ENCODE assay signal across 35 cellular contexts in the genomic region with DNA sequence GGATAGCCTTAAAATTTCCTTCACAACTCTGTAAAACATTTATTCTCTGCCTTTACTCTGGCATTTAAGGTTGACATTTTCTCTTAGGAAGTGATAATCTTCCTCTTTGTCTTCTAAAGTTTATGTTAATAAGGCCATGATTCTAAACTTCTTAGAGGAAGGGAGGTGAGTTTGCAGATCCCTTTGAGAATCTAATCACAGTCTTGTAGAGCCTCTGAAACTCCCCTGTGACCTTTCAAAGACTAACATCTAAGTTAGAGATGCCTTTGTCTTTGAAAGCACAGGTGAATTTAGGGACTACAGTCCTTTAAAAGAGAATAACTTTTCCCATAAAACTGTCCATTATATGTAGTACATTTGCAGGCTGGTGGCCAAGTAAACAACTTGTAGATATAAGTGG.
"Had no signal": no experiment of that assay in that cellular context is flagged by ENCODE, and none has a peak within 500 bp of the region (broad histone marks: within the 10 kb centered on the region; RNA-seq: fewer than 3 reads in every experiment).

No MANE protein-coding gene starts in this region.

- FAIRE-seq: pancreas, small intestine, TTC549 had no signal

- H3K27me3 Mint-ChIP-seq: activated naive CD4-positive, alpha-beta T cell treated with anti-CD3 and anti-CD28 coated beads, Interleukin-2, amount 10 ng/mL, durations not matched to agents 7 days and 5 days; activated T-cell treated with anti-CD3 and anti-CD28 coated beads, Interleukin-2, amount 50 U/mL, for 24 hours; dendritic cell treated with granulocyte-macrophage colony-stimulating factor and Interleukin-4, amounts not matched to agents 40 ng/mL and 50 ng/mL, for 4 days; naive B cell had no signal

- H3K27me3 ChIP-seq: breast epithelium, heart left ventricle, pancreas, sigmoid colon, tibial nerve had no signal

- H3K27ac Mint-ChIP-seq: activated naive CD4-positive, alpha-beta T cell treated with anti-CD3 and anti-CD28 coated beads, Interleukin-2, amount 10 ng/mL, durations not matched to agents 7 days and 5 days; activated T-cell treated with anti-CD3 and anti-CD28 coated beads, Interleukin-2, amount 50 U/mL, for 24 hours; dendritic cell treated with granulocyte-macrophage colony-stimulating factor and Interleukin-4, amounts not matched to agents 40 ng/mL and 50 ng/mL, for 4 days; endodermal cell; mesothelial cell of epicardium; T-helper 1 cell treated with Interleukin-12 subunit alpha and Interleukin-12 subunit beta and Interleukin-4 antibody, amounts not matched to agents 30 μg/mL and 1 μg/mL, for 36 hours had no signal

- H3K4me1 Mint-ChIP-seq: mesothelial cell of epicardium had no signal

- H3K4me1 ChIP-seq: breast epithelium, prostate gland, sigmoid colon had no signal

- H3K36me3 Mint-ChIP-seq: mesothelial cell of epicardium had no signal

- DNase-seq: activated CD4-positive, alpha-beta T cell treated with anti-CD3 and anti-CD28 coated beads for 48 hours; activated CD4-positive, alpha-beta T cell treated with anti-CD3 and anti-CD28 coated beads, Interleukin-2, amount 50 U/mL, for 48 hours; activated CD8-positive, alpha-beta memory T cell treated with anti-CD3 and anti-CD28 coated beads, Interleukin-2, amount 50 U/mL, for 48 hours; activated gamma-delta T cell; activated naive CD4-positive, alpha-beta T cell treated with anti-CD3 and anti-CD28 coated beads, Interleukin-2, amount 10 ng/mL, durations not matched to agents 7 days and 5 days; activated T-cell treated with anti-CD3 and anti-CD28 coated beads, Interleukin-2, amount 50 U/mL, for 24 hours; central memory CD4-positive, alpha-beta T cell; endodermal cell; foreskin fibroblast; heart left ventricle; hypothalamus; islet precursor cell; left ventricle myocardium inferior; naive B cell; nucleus accumbens; pancreas; retina; sigmoid colon; small intestine; stimulated activated CD4-positive, alpha-beta T cell treated with anti-CD3 and anti-CD28 coated beads, Interleukin-4, amount 100 ng/mL, for 4 hours; stimulated activated CD8-positive, alpha-beta memory T cell treated with anti-CD3 and anti-CD28 coated beads, Interleukin-4, amount 100 ng/mL, for 48 hours; stimulated activated naive CD4-positive, alpha-beta T cell; T-helper 9 cell had no signal

- H3K4me3 ChIP-seq: breast epithelium, heart left ventricle, left ventricle myocardium inferior, lung, pancreas, prostate gland, sigmoid colon, tibial nerve had no signal

- H3K27ac ChIP-seq: breast epithelium, heart left ventricle, left ventricle myocardium inferior, pancreas, prostate gland, sigmoid colon, tibial nerve, VCaP had no signal

- H3K36me3 ChIP-seq: breast epithelium, heart left ventricle, left ventricle myocardium inferior, pancreas, prostate gland, sigmoid colon, tibial nerve had no signal

- ATAC-seq: activated CD4-positive, CD25-positive, alpha-beta regulatory T cell treated with anti-CD3 and anti-CD28 coated beads, Interleukin-2, amount 50 U/mL, for 24 hours; esophagus mucosa; heart left ventricle; pancreas had no signal

- H3K9me3 ChIP-seq: pancreas, prostate gland had no signal

- H3K4me3 Mint-ChIP-seq: activated naive CD4-positive, alpha-beta T cell treated with anti-CD3 and anti-CD28 coated beads, Interleukin-2, amount 10 ng/mL, durations not matched to agents 7 days and 5 days; activated T-cell treated with anti-CD3 and anti-CD28 coated beads, Interleukin-2, amount 50 U/mL, for 24 hours; dendritic cell treated with granulocyte-macrophage colony-stimulating factor and Interleukin-4, amounts not matched to agents 40 ng/mL and 50 ng/mL, for 4 days; endodermal cell; mesothelial cell of epicardium; neural crest cell; T-helper 1 cell treated with Interleukin-12 subunit alpha and Interleukin-12 subunit beta and Interleukin-4 antibody, amounts not matched to agents 30 μg/mL and 1 μg/mL, for 36 hours had no signal
